In the genomic region with DNA sequence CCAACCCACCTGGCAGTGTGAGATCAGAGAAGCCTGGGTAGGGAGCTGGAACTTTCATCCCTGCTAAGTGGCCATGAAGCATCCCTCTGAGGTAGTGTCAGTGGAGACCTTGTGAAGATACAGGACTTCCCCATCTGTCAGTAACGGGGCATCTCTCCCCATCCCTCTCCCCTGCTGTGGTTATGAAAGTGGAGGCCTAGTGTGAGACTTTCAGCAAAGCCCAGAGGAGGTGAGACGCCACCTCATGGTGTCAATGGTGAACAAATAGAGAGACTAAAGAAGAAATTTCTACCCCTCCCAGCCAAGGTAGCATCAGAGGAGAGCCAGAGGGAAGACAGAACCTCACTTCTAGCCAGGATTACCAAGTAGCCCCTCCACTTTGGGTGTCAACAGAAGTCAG, we compare ENCODE assay signal across 16 cellular contexts.
DNase-seq lines count a peak whose midpoint lies in the region; ATAC-seq lines count a peak whose summit lies in the region.
"Had no signal": no experiment of that assay in that cellular context is flagged by ENCODE, and none has a peak within 500 bp of the region (broad histone marks: within the 10 kb centered on the region; RNA-seq: fewer than 3 reads in every experiment).

No MANE protein-coding gene starts in this region.

- peak; percentile 71 for ATAC-seq in HG03439 (IDR thresholded peaks at IDR 0.05; ENCODE audit: unreplicated experiment)
- no peak for ATAC-seq in GM21723 (IDR thresholded peaks at IDR 0.05; ENCODE audit: unreplicated experiment)
- ATAC-seq: left lobe of liver, natural killer cell had no signal

- H3K27me3 ChIP-seq in H7 (ENCODE audit: control insufficient read depth, insufficient read depth, low read length), result no peaks in the 10 kb centered on the region

- H3K4me3 ChIP-seq in H7 (ENCODE audit: insufficient read depth, low read depth, low read length), result no peak overlapping the region

- peak; percentile 2 for DNase-seq in DMS53 (lab: John Stamatoyannopoulos, UW)
- no peak for DNase-seq in DMS53 treated with DMSO at 0.1 percent for 48 hours (lab: John Stamatoyannopoulos, UW; ENCODE audit: unreplicated experiment)
- DNase-seq in H7, result peak; percentile 16
- peak; percentile 56 for DNase-seq in islet precursor cell
- no peak for DNase-seq in AML-193 (lab: John Stamatoyannopoulos, UW)
- DNase-seq in HUDEP-2 (lab: John Stamatoyannopoulos, UW; ENCODE audit: unreplicated experiment in 76 of 76), result no peak
- DNase-seq: activated CD4-positive, alpha-beta T cell treated with anti-CD3 and anti-CD28 coated beads, Interleukin-2, amount 50 U/mL, for 1 hour; activated gamma-delta T cell treated with Interleukin-2 at 50 U/mL for 16 hours; CD8-positive, alpha-beta memory T cell; GOT3; natural killer cell; NK-92 treated with Interleukin-12 subunit alpha and Interleukin-12 subunit beta, amount 100 ng/mL, for 24 hours; SW 1271 had no signal

- no peaks in the 10 kb centered on the region for H3K36me3 ChIP-seq in H7 (replicated peaks; ENCODE audit: control insufficient read depth, insufficient read depth, low read length)

Comparison
In these comparisons a context has a peak if more than half of its experiments do, and no peak if none do; other contexts are left out.
1. DNase-seq: peak in DMS53 (single experiment), H7 (single experiment) and islet precursor cell (single experiment); none in DMS53 treated with DMSO at 0.1 percent for 48 hours (single experiment), AML-193 (0 of 2) and HUDEP-2 (0 of 76).